ENCODE assay signal across 35 cellular contexts in the genomic region with DNA sequence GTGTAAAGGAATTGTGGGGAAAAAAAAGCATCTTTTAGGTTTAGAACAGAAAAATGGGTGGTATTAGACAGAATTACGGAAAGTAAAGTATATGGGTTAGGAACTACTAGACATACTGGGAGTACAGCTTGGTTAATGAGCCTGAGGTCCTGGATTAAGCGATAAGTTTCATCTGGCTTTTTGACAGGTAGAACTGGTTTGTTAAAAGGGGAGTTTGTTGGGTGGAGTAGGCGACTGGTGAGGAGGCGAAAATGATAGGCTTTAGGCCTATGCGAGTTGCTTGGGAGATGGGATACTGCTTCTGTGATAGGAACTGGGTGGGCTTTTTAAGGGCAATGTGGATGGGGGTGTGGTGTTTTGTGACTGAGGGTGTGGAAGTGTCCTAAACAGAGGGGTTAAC. TPM values are rescaled to one million over a fixed set of nuclear protein-coding genes. Genes with fewer than 3 reads are reported as not detected.
DNase-seq lines count a peak whose midpoint lies in the region; ATAC-seq, FAIRE-seq and TF ChIP-seq lines count a peak whose summit lies in the region.
"Had no signal": no experiment of that assay in that cellular context is flagged by ENCODE, and none has a peak within 500 bp of the region (broad histone marks: within the 10 kb centered on the region; RNA-seq: fewer than 3 reads in every experiment).

No MANE protein-coding gene starts in this region.

- POLR2A ChIA-PET in K562 (lab: Yijun Ruan, JAX), result no interaction called here

- no peak overlapping the region for H3K4me3 Mint-ChIP-seq in activated T-helper 1 cell treated with anti-CD3 and anti-CD28 coated beads, Interleukin-12 subunit alpha, Interleukin-12 subunit beta, Interleukin-2, Interleukin-4 antibody, amounts not matched to agents 30 ng/mL and 10 ng/mL and 1 ng/mL, durations not matched to agents 14 hours and 24 hours and 36 hours
- H3K4me3 Mint-ChIP-seq: B cell; CD14-positive monocyte; CD4-positive, alpha-beta memory T cell; CD4-positive, alpha-beta T cell; CD4-positive, CD25-positive, alpha-beta regulatory T cell; CD8-positive, alpha-beta memory T cell; CD8-positive, alpha-beta T cell had no signal

- no peaks in the 10 kb centered on the region for H3K9me3 ChIP-seq in K562 (replicated peaks; ENCODE audit: control insufficient read depth, insufficient read depth, low read depth, low read length)
- H3K9me3 ChIP-seq in osteoblast (ENCODE audit: low read depth, low read length), result no peaks in the 10 kb centered on the region
- H3K9me3 ChIP-seq: A549, BE2C, BLaER1, Caco-2 had no signal

- no peak overlapping the region for H3K9ac ChIP-seq in K562 (ENCODE audit: insufficient read depth in 1 of 2, low read depth in 2 of 2, low read length in 2 of 2)
- H3K9ac ChIP-seq: BLaER1; BLaER1 treated with 17β-estradiol and CSF1 and Interleukin-3, amounts not matched to agents 10 nM and 100 nM had no signal

- CTCF ChIA-PET in K562 (lab: Yijun Ruan, JAX; ENCODE audit: low intra/inter-chr PET ratio), result no interaction called here

- no peaks in the 10 kb centered on the region for H3K36me3 Mint-ChIP-seq in activated T-helper 1 cell treated with anti-CD3 and anti-CD28 coated beads, Interleukin-12 subunit alpha, Interleukin-12 subunit beta, Interleukin-2, Interleukin-4 antibody, amounts not matched to agents 30 ng/mL and 10 ng/mL and 1 ng/mL, durations not matched to agents 14 hours and 24 hours and 36 hours (ENCODE audit: low read depth)
- H3K36me3 Mint-ChIP-seq: CD4-positive, alpha-beta memory T cell; CD4-positive, CD25-positive, alpha-beta regulatory T cell; CD8-positive, alpha-beta memory T cell; CD8-positive, alpha-beta T cell had no signal

- H2AFZ ChIP-seq in K562 (ENCODE audit: low read depth, low read length) (no peak overlapping the region), osteoblast (ENCODE audit: low read length) (no peak overlapping the region)

- no peak for ATAC-seq in K562
- ATAC-seq in esophagus mucosa, result peak; percentile 50
- ATAC-seq: A549; CD8-positive, alpha-beta T cell had no signal

- H3K4me1 ChIP-seq in K562 (replicated peaks in 1 of 2; ENCODE audit: control insufficient read depth in 2 of 2, insufficient read depth in 2 of 2, low read length in 2 of 2) (no peaks in the 10 kb centered on the region; a peak in 1 of 5 replicates), osteoblast (ENCODE audit: insufficient read depth, low read length) (no peaks in the 10 kb centered on the region)
- H3K4me1 ChIP-seq: BE2C; BLaER1; BLaER1 treated with 17β-estradiol and CSF1 and Interleukin-3, amounts not matched to agents 10 nM and 100 nM; Caco-2 had no signal

- DNase-seq in K562 (ENCODE audit: extremely low read depth in 1 of 4, low spot score in 3 of 4) (peak in 1 of 4 experiments; percentile 39), osteoblast (ENCODE audit: insufficient read length, low spot score, missing footprints) (peak; percentile 26), DMS114 treated with DMSO at 0.1 percent for 48 hours (lab: John Stamatoyannopoulos, UW; ENCODE audit: unreplicated experiment) (no peak), NCI-H524 treated with DMSO at 0.1 percent for 48 hours (lab: John Stamatoyannopoulos, UW) (no peak)
- DNase-seq in activated T-helper 1 cell treated with anti-CD3 and anti-CD28 coated beads, Interleukin-12 subunit alpha, Interleukin-12 subunit beta, Interleukin-2, Interleukin-4 antibody, amounts not matched to agents 30 ng/mL and 10 ng/mL and 1 ng/mL, durations not matched to agents 14 hours and 24 hours and 36 hours (ENCODE audit: low spot score), result no peak
- DNase-seq: 8988T; ACHN; AML-193; BE2C; C1 segment of cervical spinal cord; Caco-2; Calu3; CD4-positive, alpha-beta memory T cell; CD4-positive, alpha-beta T cell; CD4-positive, CD25-positive, alpha-beta regulatory T cell; CD8-positive, alpha-beta memory T cell; CD8-positive, alpha-beta T cell; COR-L47; DMS 273 treated with DMSO at 0.1 percent for 48 hours; DMS153; DMS53; DMS79; DMS79 treated with DMSO at 0.1 percent for 48 hours; DND-41; EL had no signal

- H3K9me1 ChIP-seq in K562 (ENCODE audit: control insufficient read depth, insufficient read depth, low read length), result no peaks in the 10 kb centered on the region

- H3K79me2 ChIP-seq in K562 (ENCODE audit: control insufficient read depth, insufficient read depth, low read length) (no peaks in the 10 kb centered on the region; the same call in 1 of the 3 replicates), osteoblast (ENCODE audit: insufficient read depth, low read length) (no peaks in the 10 kb centered on the region)

- H3K27me3 ChIP-seq in K562 (ENCODE audit: control insufficient read depth in 2 of 2, insufficient read depth in 2 of 2, low read length in 2 of 2) (no peaks in the 10 kb centered on the region), osteoblast (ENCODE audit: insufficient read depth, low read length) (no peaks in the 10 kb centered on the region)
- H3K27me3 ChIP-seq: BE2C; BLaER1; BLaER1 treated with 17β-estradiol and CSF1 and Interleukin-3, amounts not matched to agents 10 nM and 100 nM had no signal

- H4K20me1 ChIP-seq in K562 (replicated peaks; ENCODE audit: control insufficient read depth, insufficient read depth, low read length), result no peaks in the 10 kb centered on the region
- H4K20me1 ChIP-seq in osteoblast (ENCODE audit: insufficient read depth, low read length), result no peaks in the 10 kb centered on the region
- H4K20me1 ChIP-seq: BLaER1 had no signal

- H3K27ac ChIP-seq in K562 (ENCODE audit: extremely low read depth, low read depth, low read length) (no peak overlapping the region), osteoblast (ENCODE audit: low read depth, low read length) (no peak overlapping the region)
- H3K27ac ChIP-seq: 22Rv1; A549; BLaER1; BLaER1 treated with 17β-estradiol and CSF1 and Interleukin-3, amounts not matched to agents 10 nM and 100 nM; C4-2B had no signal

- H3K27ac Mint-ChIP-seq in activated T-helper 1 cell treated with anti-CD3 and anti-CD28 coated beads, Interleukin-12 subunit alpha, Interleukin-12 subunit beta, Interleukin-2, Interleukin-4 antibody, amounts not matched to agents 30 ng/mL and 10 ng/mL and 1 ng/mL, durations not matched to agents 14 hours and 24 hours and 36 hours, result no peak overlapping the region
- H3K27ac Mint-ChIP-seq: B cell; CD14-positive monocyte; CD4-positive, alpha-beta memory T cell; CD4-positive, alpha-beta T cell; CD4-positive, CD25-positive, alpha-beta regulatory T cell; CD8-positive, alpha-beta memory T cell; CD8-positive, alpha-beta T cell had no signal

- intact Hi-C loops in K562 (cut with micrococcal nuclease), result no loop called here
- intact Hi-C loops in activated T-helper 1 cell treated with anti-CD3 and anti-CD28 coated beads, Interleukin-12 subunit alpha, Interleukin-12 subunit beta, Interleukin-2, Interleukin-4 antibody, amounts not matched to agents 30 ng/mL and 10 ng/mL and 1 ng/mL, durations not matched to agents 14 hours and 24 hours and 36 hours (cut with micrococcal nuclease), result no loop called here

- no peaks in the 10 kb centered on the region for H3K36me3 ChIP-seq in K562 (ENCODE audit: control insufficient read depth, insufficient read depth, low read length)
- no peaks in the 10 kb centered on the region for H3K36me3 ChIP-seq in osteoblast (ENCODE audit: insufficient read depth, low read length)
- H3K36me3 ChIP-seq: BE2C, BLaER1 had no signal

- H3K27me3 Mint-ChIP-seq in activated T-helper 1 cell treated with anti-CD3 and anti-CD28 coated beads, Interleukin-12 subunit alpha, Interleukin-12 subunit beta, Interleukin-2, Interleukin-4 antibody, amounts not matched to agents 30 ng/mL and 10 ng/mL and 1 ng/mL, durations not matched to agents 14 hours and 24 hours and 36 hours (ENCODE audit: insufficient read depth), result no peaks in the 10 kb centered on the region
- H3K27me3 Mint-ChIP-seq: B cell; CD4-positive, CD25-positive, alpha-beta regulatory T cell; CD8-positive, alpha-beta memory T cell had no signal

- TF ChIP-seq EP300 in K562 (IDR thresholded peaks at IDR 0.05; ENCODE audit: low read length), result no peak

- TF ChIP-seq CTCF in K562 (IDR thresholded peaks at IDR 0.05 in 2 of 3, conservative IDR thresholded peaks at IDR 0.05 in 1 of 3; ENCODE audit: insufficient read depth in 2 of 3, low read depth in 1 of 3, low read length in 3 of 3) (no peak), osteoblast (IDR thresholded peaks at IDR 0.05; ENCODE audit: extremely low read depth, low read depth, low read length) (no peak)

- TF ChIP-seq POLR2A in K562 (conservative IDR thresholded peaks at IDR 0.05), result no peak

- no peak for FAIRE-seq in K562 (lab: Jason Lieb, UNC)
- FAIRE-seq: A204.1, A549, D721Med had no signal

- H3K9me3 Mint-ChIP-seq in activated T-helper 1 cell treated with anti-CD3 and anti-CD28 coated beads, Interleukin-12 subunit alpha, Interleukin-12 subunit beta, Interleukin-2, Interleukin-4 antibody, amounts not matched to agents 30 ng/mL and 10 ng/mL and 1 ng/mL, durations not matched to agents 14 hours and 24 hours and 36 hours, result no peaks in the 10 kb centered on the region
- H3K9me3 Mint-ChIP-seq: CD4-positive, alpha-beta memory T cell; CD4-positive, alpha-beta T cell; CD8-positive, alpha-beta memory T cell; CD8-positive, alpha-beta T cell had no signal

- 10% methylated on average over 5 of the region's 5 CpGs for WGBS in K562 (ENCODE audit: insufficient coverage, low coverage, missing lambda C conversion rate)

- no TSS peak for BruUV-seq in K562 (replicated peaks; lab: Mats Ljungman, UMichigan)

- no peak for TF ChIP-seq RAD21 in K562 (CRISPR knock-in tag; conservative IDR thresholded peaks at IDR 0.05 in 1 of 2, IDR thresholded peaks at IDR 0.05 in 1 of 2)

- H3K4me1 Mint-ChIP-seq in activated T-helper 1 cell treated with anti-CD3 and anti-CD28 coated beads, Interleukin-12 subunit alpha, Interleukin-12 subunit beta, Interleukin-2, Interleukin-4 antibody, amounts not matched to agents 30 ng/mL and 10 ng/mL and 1 ng/mL, durations not matched to agents 14 hours and 24 hours and 36 hours (ENCODE audit: low read depth), result no peaks in the 10 kb centered on the region
- H3K4me1 Mint-ChIP-seq: CD14-positive monocyte; CD4-positive, alpha-beta memory T cell; CD4-positive, CD25-positive, alpha-beta regulatory T cell; CD8-positive, alpha-beta memory T cell had no signal

- in situ Hi-C loops in K562 (cut with MboI), result no loop called here

- H3K4me3 ChIP-seq in K562, result no peak overlapping the region
- H3K4me3 ChIP-seq in osteoblast (ENCODE audit: insufficient read depth, low read length), result no peak overlapping the region
- H3K4me3 ChIP-seq: A549; BLaER1; BLaER1 treated with 17β-estradiol and CSF1 and Interleukin-3, amounts not matched to agents 10 nM and 100 nM had no signal

- no peak overlapping the region for H3K4me2 ChIP-seq in K562 (ENCODE audit: insufficient read depth, low read length)
- no peak overlapping the region for H3K4me2 ChIP-seq in osteoblast (ENCODE audit: insufficient read depth, low read length)
- H3K4me2 ChIP-seq: A549; BLaER1; BLaER1 treated with 17β-estradiol and CSF1 and Interleukin-3, amounts not matched to agents 10 nM and 100 nM had no signal

RNA-seq across cellular contexts. Expression of a gene that starts 56.5 kb away (rescaled TPM):
- total RNA-seq in K562 (2011; cell fraction: chromatin; rRNA removed; ENCODE audit: low replicate concordance), result 4.0 and 9.1 TPM in 2 replicates
- 1.6 and 2.8 TPM in 2 replicates for total RNA-seq in K562 (2011; cell fraction: nucleolus; rRNA removed)
- 4.9 and 8.3 TPM in 2 replicates for total RNA-seq in K562 (2011; cell fraction: nucleoplasm; rRNA removed)
- total RNA-seq in K562 (2014; rRNA removed) (2.6 and 3.4 TPM in 2 replicates), K562 (2014; rRNA removed; fragmentation: Illumina TruSeq; extraction: Trizol) (7.2 and 9.3 TPM in 2 replicates), K562 (2015; rRNA removed; fragmentation: Illumina TruSeq; extraction: Trizol) (6.4 and 6.8 TPM in 2 replicates), K562 (2021) (5.4 and 5.5 TPM in 2 replicates), esophagus mucosa (33.6 TPM), osteoblast (5.9 and 10.9 TPM in 2 replicates)
- polyA plus RNA-seq in K562 (2011; rRNA removed) (11.6 and 11.9 TPM in 2 replicates), K562 (2014; fragmentation: Illumina TruSeq; extraction: Trizol) (5.5 TPM in 2 replicates), K562 (2014; fragmentation: Nextera tagmentation; extraction: Ambion mirVana) (10 to 100 TPM; 10.3 to 10.7 TPM), K562 (2014; rRNA removed) (4.8 and 7.6 TPM in 2 replicates)
- polyA plus RNA-seq in K562 (2011; cell fraction: cytosol; rRNA removed), result 1.9 and 6.1 TPM in 2 replicates
- 2.9 and 6.4 TPM in 2 replicates for polyA plus RNA-seq in K562 (2011; cell fraction: nucleus; rRNA removed)
- 5.5 and 6.2 TPM in 2 replicates for polyA plus RNA-seq in K562 (2012)
- 11.3 and 18.8 TPM in 2 replicates for polyA minus RNA-seq in K562 (2011; rRNA and poly(A)+ RNA removed)
- 5.8 and 12.7 TPM in 2 replicates for polyA minus RNA-seq in K562 (2011; cell fraction: cytosol; rRNA and poly(A)+ RNA removed)
- polyA minus RNA-seq in K562 (2011; cell fraction: nucleus; rRNA and poly(A)+ RNA removed), result 7.8 and 23.2 TPM in 2 replicates
- not detected in 2 replicates for total RNA-seq in activated T-helper 1 cell treated with anti-CD3 and anti-CD28 coated beads, Interleukin-12 subunit alpha, Interleukin-12 subunit beta, Interleukin-2, Interleukin-4 antibody, amounts not matched to agents 30 ng/mL and 10 ng/mL and 1 ng/mL, durations not matched to agents 14 hours and 24 hours and 36 hours
- total RNA-seq: CD4-positive, CD25-positive, alpha-beta regulatory T cell; CD8-positive, alpha-beta T cell had no signal
- polyA plus RNA-seq: CD8-positive, alpha-beta memory T cell had no signal
